ENCODE assay signal across 21 cellular contexts in the genomic region with DNA sequence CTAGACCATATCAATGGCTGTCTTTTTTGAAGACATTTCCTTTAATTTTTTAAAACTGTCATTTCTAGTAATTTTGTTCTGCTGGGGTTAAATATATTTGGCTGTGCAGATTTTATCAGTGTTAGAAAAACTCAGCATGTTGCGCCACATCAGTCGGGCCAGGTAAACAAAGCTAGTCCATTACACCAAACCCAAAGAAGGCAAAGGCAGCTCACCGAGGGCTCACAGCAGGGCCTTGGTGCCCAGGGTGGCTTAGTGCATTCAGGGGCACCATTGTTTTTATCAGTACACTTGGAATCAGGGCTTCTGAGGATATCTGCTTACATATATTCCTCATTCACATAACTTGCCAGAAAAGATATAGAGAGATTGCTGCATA. TPM values are rescaled to one million over a fixed set of nuclear protein-coding genes. Genes with fewer than 3 reads are reported as not detected.
DNase-seq lines count a peak whose midpoint lies in the region; ATAC-seq, FAIRE-seq and TF ChIP-seq lines count a peak whose summit lies in the region.
"Had no signal": no experiment of that assay in that cellular context is flagged by ENCODE, and none has a peak within 500 bp of the region (broad histone marks: within the 10 kb centered on the region; RNA-seq: fewer than 3 reads in every experiment).

No MANE protein-coding gene starts in this region.

- DNase-seq in breast epithelium (ENCODE audit: low spot score in 2 of 2) (no peak), MCF 10A (ENCODE audit: unreplicated experiment) (no peak), HepG2 (ENCODE audit: low spot score) (peak; percentile 73), GM19240 (ENCODE audit: insufficient read length, low spot score) (no peak), left colon (no peak)
- DNase-seq in activated CD4-positive, alpha-beta T cell treated with anti-CD3 and anti-CD28 coated beads, Interleukin-2, amount 50 U/mL, for 48 hours = no peak
- DNase-seq: DMS79, KBM-7, NCI-H1048, NCI-H1694, NCI-H2107, NCI-H226, NCI-H526 treated with DMSO at 0.1 percent for 48 hours, PC-3 had no signal

- H2AFZ ChIP-seq in HepG2 (ENCODE audit: low read length) (no peak overlapping the region), parathyroid adenoma (no peak overlapping the region)

- TF ChIP-seq RAD21 in HepG2 (CRISPR knock-in tag; IDR thresholded peaks at IDR 0.05) = no peak

- no peak overlapping the region for H3K4me3 ChIP-seq in breast epithelium
- peak overlapping the region in 2 of 3 experiments; percentile 22 to 60; a peak in 5 of 6 replicates for H3K4me3 ChIP-seq in HepG2 (replicated peaks in 1 of 3; ENCODE audit: insufficient read depth in 1 of 3, low read depth in 2 of 3, low read length in 3 of 3)
- H3K4me3 ChIP-seq in parathyroid adenoma (ENCODE audit: low read depth, low read length) = no peak overlapping the region

- peaks cover 11% of the 10 kb centered on the region for H3K4me1 Mint-ChIP-seq in MCF 10A (ENCODE audit: insufficient read depth, unreplicated experiment)

- H3K4me2 ChIP-seq in HepG2 (ENCODE audit: low read depth, low read length) (peak overlapping the region; percentile 87), parathyroid adenoma (ENCODE audit: low read length) (peak overlapping the region; percentile 18)

- H3K4me1 ChIP-seq in breast epithelium = no peaks in the 10 kb centered on the region
- H3K4me1 ChIP-seq in HepG2 (ENCODE audit: insufficient read depth, low read length) = peaks cover 87% of the 10 kb centered on the region
- peaks cover 12% of the 10 kb centered on the region for H3K4me1 ChIP-seq in parathyroid adenoma

- H4K20me1 ChIP-seq in HepG2 (ENCODE audit: insufficient read depth, low read length) = no peaks in the 10 kb centered on the region

- H3K9ac ChIP-seq in HepG2 (ENCODE audit: insufficient read depth, low read depth, low read length) = peak overlapping the region; percentile 88
- no peak overlapping the region for H3K9ac ChIP-seq in parathyroid adenoma

- no peaks in the 10 kb centered on the region for H3K27me3 Mint-ChIP-seq in MCF 10A (ENCODE audit: insufficient read depth, unreplicated experiment)
- H3K27me3 Mint-ChIP-seq: CD4-positive, CD25-positive, alpha-beta regulatory T cell had no signal

- H3K27me3 ChIP-seq in breast epithelium = no peaks in the 10 kb centered on the region
- H3K27me3 ChIP-seq in HepG2 (ENCODE audit: control insufficient read depth in 1 of 2, insufficient read depth in 2 of 2, low read length in 2 of 2) = no peaks in the 10 kb centered on the region
- no peaks in the 10 kb centered on the region for H3K27me3 ChIP-seq in parathyroid adenoma (ENCODE audit: control insufficient read depth, insufficient read depth, low read length)

- no peaks in the 10 kb centered on the region for H3K9me3 ChIP-seq in breast epithelium
- H3K9me3 ChIP-seq in HepG2 (ENCODE audit: low read length) = no peaks in the 10 kb centered on the region
- no peaks in the 10 kb centered on the region for H3K9me3 ChIP-seq in parathyroid adenoma (ENCODE audit: control insufficient read depth, low read length)

- TF ChIP-seq EP300 in HepG2 (IDR thresholded peaks at IDR 0.05; ENCODE audit: low read depth in 2 of 2, low read length in 2 of 2) = no peak
- no peak for TF ChIP-seq EP300 in HepG2 (CRISPR knock-in tag; IDR thresholded peaks at IDR 0.05; ENCODE audit: borderline replicate concordance)

- BruUV-seq in MCF 10A (replicated peaks; lab: Mats Ljungman, UMichigan) = no TSS peak
- BruUV-seq in HepG2 (replicated peaks; lab: Mats Ljungman, UMichigan) = no TSS peak

- H3K79me2 ChIP-seq in HepG2 (ENCODE audit: insufficient read depth, low read length) = peaks cover 74% of the 10 kb centered on the region
- H3K79me2 ChIP-seq in parathyroid adenoma = no peaks in the 10 kb centered on the region

- no peak for TF ChIP-seq CTCF in breast epithelium (IDR thresholded peaks at IDR 0.05)
- TF ChIP-seq CTCF in MCF 10A (IDR thresholded peaks at IDR 0.05; ENCODE audit: unreplicated experiment) = no peak
- TF ChIP-seq CTCF in HepG2 (CRISPR knock-in tag; IDR thresholded peaks at IDR 0.05) = no peak
- TF ChIP-seq CTCF in parathyroid adenoma (IDR thresholded peaks at IDR 0.05) = no peak

- FAIRE-seq in HepG2 (lab: Jason Lieb, UNC) = peak; percentile 28
- FAIRE-seq: A204.1, GM12891, GM19239 had no signal

- H3K9me3 Mint-ChIP-seq in MCF 10A (ENCODE audit: unreplicated experiment) = no peaks in the 10 kb centered on the region

- no peak overlapping the region for H3K27ac Mint-ChIP-seq in MCF 10A (ENCODE audit: low read depth, unreplicated experiment)

- 3% methylated on average over 3 of the region's 3 CpGs for WGBS in HepG2 (ENCODE audit: low lambda C conversion rate)

- POLR2A ChIA-PET in MCF 10A (lab: Yijun Ruan, JAX) = interaction anchor here (1.1 kb wide), 1 partner anchor 198 kb away, joined by 3 read pairs; no protein-coding TSS in a partner anchor
- POLR2A ChIA-PET in HepG2 (lab: Yijun Ruan, JAX) = interaction anchor here (0.7 to 5.0 kb wide), 5 partner anchors 21 to 35 kb away, joined by 3 to 45 read pairs (median 4); a partner anchor contains a TSS

- intact Hi-C loops in breast epithelium (cut with DNase I; ENCODE audit: low total_unique reads) = no loop called here
- intact Hi-C loops in MCF 10A (cut with micrococcal nuclease) = no loop called here
- intact Hi-C loops in HepG2 (cut with micrococcal nuclease; ENCODE audit: unreplicated experiment) = loop anchor here (1.0 kb wide), 1 partner anchor 21 kb away; no protein-coding TSS in a partner anchor
- intact Hi-C loops in left colon (cut with DNase I, micrococcal nuclease) = no loop called here

- CTCF ChIA-PET in MCF 10A (lab: Yijun Ruan, JAX) (interaction anchor here (0.6 to 0.7 kb wide), 3 partner anchors 22 to 88 kb away, joined by 3 to 4 read pairs (median 3); no protein-coding TSS in a partner anchor), HepG2 (lab: Yijun Ruan, JAX; ENCODE audit: low intra/inter-chr PET ratio, low total read pairs) (no interaction called here)

- no peaks in the 10 kb centered on the region for H3K36me3 Mint-ChIP-seq in MCF 10A (ENCODE audit: insufficient read depth, unreplicated experiment)
- H3K36me3 Mint-ChIP-seq: CD4-positive, CD25-positive, alpha-beta regulatory T cell had no signal

- H3K27ac ChIP-seq in breast epithelium = peak overlapping the region; percentile 17 to 29
- peak overlapping the region; percentile 98 for H3K27ac ChIP-seq in HepG2 (ENCODE audit: extremely low read length, insufficient read depth, low read length)
- peak overlapping the region; percentile 50 for H3K27ac ChIP-seq in parathyroid adenoma
- H3K27ac ChIP-seq: HL-60 had no signal

- TF ChIP-seq POLR2A in breast epithelium (IDR thresholded peaks at IDR 0.05) (no peak), HepG2 (IDR thresholded peaks at IDR 0.05; ENCODE audit: insufficient read depth in 1 of 2, low read depth in 2 of 2, low read length in 2 of 2) (no peak)

- in situ Hi-C loops in HepG2 (cut with HindIII; ENCODE audit: extremely low pct_ligation_motif_present, low pct_unique_long_range_greater_than_20kb) = no loop called here

- no peak overlapping the region for H3K4me3 Mint-ChIP-seq in MCF 10A (ENCODE audit: unreplicated experiment)

- peak; percentile 61 for ATAC-seq in HepG2
- ATAC-seq in HG03571 (IDR thresholded peaks at IDR 0.05; ENCODE audit: unreplicated experiment) = no peak
- ATAC-seq in left colon = no peak
- ATAC-seq: PC-3 had no signal

- H3K36me3 ChIP-seq in breast epithelium (no peaks in the 10 kb centered on the region), HepG2 (replicated peaks in 1 of 2; ENCODE audit: control insufficient read depth in 1 of 2, insufficient read depth in 2 of 2, low read length in 2 of 2) (no peaks in the 10 kb centered on the region), parathyroid adenoma (ENCODE audit: control insufficient read depth, insufficient read depth, low read length) (no peaks in the 10 kb centered on the region)

TF ChIP-seq in HepG2, 621 proteins besides CTCF, POLR2A, EP300 and RAD21 (continues in another document):
- TF ChIP-seq ZBTB42 (CRISPR knock-in tag; IDR thresholded peaks at IDR 0.05) (no peak), POLR2G (IDR thresholded peaks at IDR 0.05; ENCODE audit: low read depth, low read length) (peak; percentile 41; the same call in 1 of the 2 replicates)

RNA-seq across cellular contexts. Expression of a gene that starts 22.2 kb away (rescaled TPM):
- total RNA-seq in breast epithelium = 10 to 100 TPM in 2 of 3 donors, 1 to 10 TPM in 1; 6.6 to 84.7 (median 58.7) TPM
- 2.2 TPM in 2 replicates for total RNA-seq in MCF 10A (2022)
- 11.3 and 13.7 TPM in 2 replicates for total RNA-seq in HepG2 (2016; rRNA removed; fragmentation: Illumina TruSeq; extraction: Trizol)
- total RNA-seq in HepG2 (2016; cell fraction: cytosol; rRNA removed; fragmentation: Illumina TruSeq; extraction: Trizol; ENCODE audit: low read depth) = 11.8 and 12.8 TPM in 2 replicates
- total RNA-seq in HepG2 (2016; cell fraction: insoluble cytoplasmic fraction; rRNA removed; fragmentation: Illumina TruSeq; extraction: Trizol) = 10.7 and 11.9 TPM in 2 replicates
- total RNA-seq in HepG2 (2016; cell fraction: membrane; rRNA removed; fragmentation: Illumina TruSeq; extraction: Trizol) = 14.0 and 14.4 TPM in 2 replicates
- 14.8 and 20.6 TPM in 2 replicates for total RNA-seq in HepG2 (2016; cell fraction: nucleus; rRNA removed; fragmentation: Illumina TruSeq; extraction: Trizol)
- polyA plus RNA-seq in HepG2 (2011; rRNA removed) = 11.9 and 14.2 TPM in 2 replicates
- polyA plus RNA-seq in HepG2 (2011; cell fraction: cytosol; rRNA removed) = 7.6 and 7.8 TPM in 2 replicates
- 16.9 and 19.6 TPM in 2 replicates for polyA plus RNA-seq in HepG2 (2011; cell fraction: nucleus; rRNA removed)
- 9.0 and 12.6 TPM in 2 replicates for polyA plus RNA-seq in HepG2 (2012)
- polyA plus RNA-seq in HepG2 (2016; cell fraction: cytosol; fragmentation: Illumina TruSeq; extraction: Trizol; ENCODE audit: low read depth) = 0.14 and 0.44 TPM in 2 replicates
- 8.3 and 9.4 TPM in 2 replicates for polyA plus RNA-seq in HepG2 (2016; cell fraction: insoluble cytoplasmic fraction; fragmentation: Illumina TruSeq; extraction: Trizol; ENCODE audit: low read depth)
- polyA plus RNA-seq in HepG2 (2016; cell fraction: membrane; fragmentation: Illumina TruSeq; extraction: Trizol; ENCODE audit: low read depth) = 1.0 and 1.1 TPM in 2 replicates
- 19.2 and 24.3 TPM in 2 replicates for polyA plus RNA-seq in HepG2 (2016; cell fraction: nucleus; fragmentation: Illumina TruSeq; extraction: Trizol; ENCODE audit: insufficient read depth, low read depth)
- 7.6 and 24.7 TPM in 2 replicates for polyA minus RNA-seq in HepG2 (2011; rRNA and poly(A)+ RNA removed; ENCODE audit: low replicate concordance)
- 12.2 and 13.8 TPM in 2 replicates for polyA minus RNA-seq in HepG2 (2011; cell fraction: cytosol; rRNA and poly(A)+ RNA removed)
- polyA minus RNA-seq in HepG2 (2011; cell fraction: nucleus; rRNA and poly(A)+ RNA removed) = 33.6 and 33.8 TPM in 2 replicates
- total RNA-seq in left colon = 10 to 100 TPM; 36.5 to 37.3 TPM

Comparison
In these comparisons a context has a peak if more than half of its experiments do, and no peak if none do; other contexts are left out.
1. H3K27ac ChIP-seq: peak in every context shown above with its lines; median percentile 98 in HepG2; 50 in parathyroid adenoma; 23 in breast epithelium.
2. H3K4me3 ChIP-seq: peak in HepG2 (2 of 3); none in breast epithelium (0 of 3) and parathyroid adenoma (single experiment).